36 cellular contexts compared by ENCODE assay signal in the genomic region with DNA sequence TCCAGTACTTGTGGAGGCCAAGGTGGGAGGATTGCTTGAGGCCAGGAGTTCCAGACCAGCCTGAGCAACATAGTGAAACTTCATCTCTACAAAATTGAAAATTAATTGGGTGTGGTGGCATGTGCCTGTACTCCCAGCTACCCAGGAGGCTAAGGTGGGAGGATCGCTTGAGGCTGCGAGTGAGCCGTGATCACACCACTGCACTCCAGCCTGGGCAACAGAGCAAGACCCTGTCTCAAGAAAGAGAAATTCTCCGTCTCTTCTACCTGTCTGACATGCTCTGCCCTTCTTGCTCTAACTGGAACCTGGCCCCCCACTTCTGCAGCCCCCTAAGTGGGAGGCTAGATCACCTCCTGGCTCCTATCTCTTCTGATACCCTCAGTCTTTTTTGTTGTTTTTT. TPM values are rescaled to one million over a fixed set of nuclear protein-coding genes. Genes with fewer than 3 reads are reported as not detected.
"Had no signal": no experiment of that assay in that cellular context is flagged by ENCODE, and none has a peak within 500 bp of the region (broad histone marks: within the 10 kb centered on the region; RNA-seq: fewer than 3 reads in every experiment).

No MANE protein-coding gene starts in this region.

- ATAC-seq: PC-3, Right ventricle myocardium inferior, SK-N-SH treated with all-trans-retinoic acid at 6 μM for 48 hours, T-cell, T-helper 17 cell had no signal

- H3K4me2 ChIP-seq: KMS-11 had no signal

- H3K4me3 Mint-ChIP-seq: activated CD4-positive, alpha-beta memory T cell treated with anti-CD3 and anti-CD28 coated beads for 36 hours; brain; T-cell; T-helper 17 cell had no signal

- H3K27ac Mint-ChIP-seq: activated CD4-positive, alpha-beta memory T cell treated with anti-CD3 and anti-CD28 coated beads for 36 hours; brain; T-cell; T-helper 17 cell had no signal

- H3K27me3 Mint-ChIP-seq: activated CD4-positive, alpha-beta memory T cell treated with anti-CD3 and anti-CD28 coated beads for 36 hours; brain; T-cell; T-helper 17 cell had no signal

- H3K9me3 Mint-ChIP-seq: activated CD4-positive, alpha-beta memory T cell treated with anti-CD3 and anti-CD28 coated beads for 36 hours; brain; T-cell had no signal

- FAIRE-seq: RCC 7860 had no signal

- H3K27ac ChIP-seq: KMS-11, WERI-Rb-1 had no signal

- DNase-seq: activated CD4-positive, alpha-beta memory T cell treated with anti-CD3 and anti-CD28 coated beads for 36 hours; activated CD4-positive, alpha-beta T cell treated with anti-CD3 and anti-CD28 coated beads for 4 hours; activated CD4-positive, alpha-beta T cell treated with anti-CD3 and anti-CD28 coated beads, Interleukin-2, amount 50 U/mL, for 1 hour; activated CD8-positive, alpha-beta memory T cell treated with anti-CD3 and anti-CD28 coated beads, Interleukin-2, amount 50 U/mL, for 4 hours; activated effector memory CD4-positive, alpha-beta T cell treated with anti-CD3 and anti-CD28 coated beads, Interleukin-2, amount 50 U/mL, for 16 hours; activated naive CD4-positive, alpha-beta T cell; activated naive CD4-positive, alpha-beta T cell treated with anti-CD3 and anti-CD28 coated beads, Interleukin-2, amount 50 U/mL, for 16 hours; activated T-cell treated with anti-CD3 and anti-CD28 coated beads, Interleukin-2, amount 50 U/mL, for 48 hours; anterior cingulate cortex; caudate nucleus; cerebellar nuclear complex; MM.1S; MV-4-11; NCI-H1092; NCI-H1417; NCI-H146; NCI-H187; NCI-H2029 treated with DMSO at 0.1 percent for 48 hours; NCI-H2107; NCI-H2171; NCI-H510A; NCI-H526; NCI-H748 treated with DMSO at 0.1 percent for 48 hours; NK-92 treated with Interleukin-12 subunit alpha and Interleukin-12 subunit beta, amount 100 ng/mL, for 24 hours; PC-3; SIG-M5; T-cell; T-helper 17 cell; T1000; WERI-Rb-1 had no signal

RNA-seq across cellular contexts. Expression of gene MAP4K1, which starts 8.6 kb away (rescaled TPM):
- total RNA-seq: bronchial epithelial cell had no signal
